Comparison of ENCODE assay signal across 35 cellular contexts in the genomic region with DNA sequence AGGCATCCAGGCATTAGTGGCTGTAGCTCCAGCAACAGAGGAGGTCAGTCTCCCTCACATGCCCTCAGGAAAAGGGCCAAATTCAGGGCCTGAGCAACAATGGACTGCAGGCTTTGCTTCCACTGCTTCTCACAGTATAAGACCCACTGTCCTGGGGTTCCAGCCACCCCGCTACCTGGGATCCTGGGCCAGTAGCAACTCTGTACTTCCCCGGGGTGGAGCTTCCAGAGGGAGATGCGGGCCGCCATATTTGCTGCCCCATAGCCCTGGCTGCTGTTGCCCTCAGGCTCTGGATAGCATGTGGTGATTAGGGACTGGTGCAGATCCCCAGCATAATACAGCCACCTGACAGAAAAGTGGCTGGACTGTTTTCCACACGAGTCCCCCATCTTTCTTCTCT.
"Had no signal": no experiment of that assay in that cellular context is flagged by ENCODE, and none has a peak within 500 bp of the region (broad histone marks: within the 10 kb centered on the region; RNA-seq: fewer than 3 reads in every experiment).

No MANE protein-coding gene starts in this region.

- H3K9ac ChIP-seq: KMS-11 had no signal

- H3K4me2 ChIP-seq: KMS-11 had no signal

- H3K27ac ChIP-seq: KMS-11 had no signal

- H3K36me3 ChIP-seq: MG63 had no signal

- DNase-seq: Karpas-422, Kasumi-1, KG1, MG63, MM.1S, MV-4-11, NCI-H1048, NCI-H1092, NCI-H1092 treated with DMSO at 0.1 percent for 48 hours, NCI-H1105, NCI-H1105 treated with DMSO at 0.1 percent for 48 hours, NCI-H1417, NCI-H1417 treated with DMSO at 0.1 percent for 48 hours, NCI-H1436, NCI-H1436 treated with DMSO at 0.1 percent for 48 hours, NCI-H146, NCI-H1694, NCI-H1694 treated with DMSO at 0.1 percent for 48 hours, NCI-H187, NCI-H187 treated with DMSO at 0.1 percent for 48 hours, NCI-H1930, NCI-H2029, NCI-H2029 treated with DMSO at 0.1 percent for 48 hours, NCI-H2081, NCI-H2081 treated with DMSO at 0.1 percent for 48 hours, NCI-H2107, NCI-H2171, NCI-H2171 treated with DMSO at 0.1 percent for 48 hours, NCI-H2227 treated with DMSO at 0.1 percent for 48 hours, NCI-H226, NCI-H345, NCI-H446, NCI-H446 treated with DMSO at 0.1 percent for 48 hours, NCI-H510A had no signal

- H3K4me3 ChIP-seq: MG63 had no signal

- H3K9me3 ChIP-seq: MG63 had no signal
